1 cellular context compared by ENCODE assay signal in genomic region chr1:24871306-24871901, GRCh38.
TF ChIP-seq lines count a peak whose summit lies in the region.

No MANE protein-coding gene starts in this region.

TF ChIP-seq in HepG2, 621 proteins besides CTCF, POLR2A, EP300 and RAD21 (continued from another document):
- TF ChIP-seq THRA (CRISPR knock-in tag; IDR thresholded peaks at IDR 0.05; ENCODE audit: borderline replicate concordance) (no peak), ZNF598 (CRISPR knock-in tag; IDR thresholded peaks at IDR 0.05; ENCODE audit: borderline replicate concordance) (no peak), BRD4 (CRISPR knock-in tag; IDR thresholded peaks at IDR 0.05) (no peak), BHLHE40 (IDR thresholded peaks at IDR 0.05; ENCODE audit: low read length) (no peak), ATF4 (CRISPR knock-in tag; IDR thresholded peaks at IDR 0.05) (no peak), NFKB2 (CRISPR knock-in tag; IDR thresholded peaks at IDR 0.05; ENCODE audit: borderline replicate concordance) (no peak), MAFG (CRISPR knock-in tag; IDR thresholded peaks at IDR 0.05) (no peak), TBL1XR1 (IDR thresholded peaks at IDR 0.05; ENCODE audit: borderline replicate concordance, low read length, partially characterized antibody) (no peak), ZNF770 (CRISPR knock-in tag; IDR thresholded peaks at IDR 0.05) (no peak), ZNF414 (CRISPR knock-in tag; IDR thresholded peaks at IDR 0.05) (no peak)
